Comparison of ENCODE assay signal across 1 cellular context in genomic region chr18:629303-630150, GRCh38.
TF ChIP-seq lines count a peak whose summit lies in the region.

No MANE protein-coding gene starts in this region.

TF ChIP-seq in HepG2, 621 proteins besides CTCF, POLR2A, EP300 and RAD21:
- TF ChIP-seq FOXP1 (IDR thresholded peaks at IDR 0.05), result no peak
- TF ChIP-seq FOXP1 (CRISPR knock-in tag; IDR thresholded peaks at IDR 0.05), result no peak
- TF ChIP-seq PRDM10 (CRISPR knock-in tag; IDR thresholded peaks at IDR 0.05; ENCODE audit: low read depth), result no peak
- TF ChIP-seq SMAD1 (CRISPR knock-in tag; IDR thresholded peaks at IDR 0.05; ENCODE audit: borderline replicate concordance, low read depth), result no peak
- TF ChIP-seq ZFP36L1 (CRISPR knock-in tag; IDR thresholded peaks at IDR 0.05), result no peak
- TF ChIP-seq ARID2 (CRISPR knock-in tag; IDR thresholded peaks at IDR 0.05; ENCODE audit: borderline replicate concordance), result no peak
- no peak for TF ChIP-seq CHD2 (IDR thresholded peaks at IDR 0.05; ENCODE audit: low read depth, low read length)
- no peak for TF ChIP-seq BORCS8-MEF2B (CRISPR knock-in tag; IDR thresholded peaks at IDR 0.05)
- no peak for TF ChIP-seq ZNF784 (CRISPR knock-in tag; IDR thresholded peaks at IDR 0.05; ENCODE audit: borderline replicate concordance)
- TF ChIP-seq HMG20B (CRISPR knock-in tag; conservative IDR thresholded peaks at IDR 0.05), result no peak
